1 cellular context compared by ENCODE assay signal in genomic region chr19:48899781-48900476, GRCh38.
TF ChIP-seq lines count a peak whose summit lies in the region.

NUCB1 (plus strand) TSS chr19:48900312; CDS start chr19:48900797, 485 bp downstream.

TF ChIP-seq in HepG2, 621 proteins besides CTCF, POLR2A, EP300 and RAD21 (continued from another document and continues in another):
- TF ChIP-seq, protein P1, sequence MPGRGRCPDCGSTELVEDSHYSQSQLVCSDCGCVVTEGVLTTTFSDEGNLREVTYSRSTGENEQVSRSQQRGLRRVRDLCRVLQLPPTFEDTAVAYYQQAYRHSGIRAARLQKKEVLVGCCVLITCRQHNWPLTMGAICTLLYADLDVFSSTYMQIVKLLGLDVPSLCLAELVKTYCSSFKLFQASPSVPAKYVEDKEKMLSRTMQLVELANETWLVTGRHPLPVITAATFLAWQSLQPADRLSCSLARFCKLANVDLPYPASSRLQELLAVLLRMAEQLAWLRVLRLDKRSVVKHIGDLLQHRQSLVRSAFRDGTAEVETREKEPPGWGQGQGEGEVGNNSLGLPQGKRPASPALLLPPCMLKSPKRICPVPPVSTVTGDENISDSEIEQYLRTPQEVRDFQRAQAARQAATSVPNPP (CRISPR knock-in tag; IDR thresholded peaks at IDR 0.05), result 0 out of 2 replicates have a peak, but pooled peaks have one; percentile 39
- TF ChIP-seq SIN3B (IDR thresholded peaks at IDR 0.05; ENCODE audit: low read length) (no peak), NFE2L1 (CRISPR knock-in tag; IDR thresholded peaks at IDR 0.05; ENCODE audit: borderline replicate concordance) (no peak), ZNF124 (CRISPR knock-in tag; IDR thresholded peaks at IDR 0.05) (peak; percentile 26; the same call in 1 of the 2 replicates), GPN1 (CRISPR knock-in tag; IDR thresholded peaks at IDR 0.05; ENCODE audit: borderline replicate concordance) (no peak), KLF16 (CRISPR knock-in tag; IDR thresholded peaks at IDR 0.05) (peak in 1 of 2 experiments; percentile 60; a peak in 1 of 4 replicates), IKZF5 (CRISPR knock-in tag; IDR thresholded peaks at IDR 0.05) (peak; percentile 37; the same call in 1 of the 2 replicates), ZMYM4 (CRISPR knock-in tag; IDR thresholded peaks at IDR 0.05) (no peak), ZNF333 (CRISPR knock-in tag; IDR thresholded peaks at IDR 0.05; ENCODE audit: borderline replicate concordance) (no peak), NRL (CRISPR knock-in tag; IDR thresholded peaks at IDR 0.05; ENCODE audit: borderline replicate concordance) (peak; percentile 58; the same call in 1 of the 2 replicates), ZBTB20 (CRISPR knock-in tag; IDR thresholded peaks at IDR 0.05; ENCODE audit: borderline replicate concordance, low read depth) (peak; percentile 68; the same call in 1 of the 2 replicates), TAF15 (IDR thresholded peaks at IDR 0.05; ENCODE audit: low read depth, low read length, poor library complexity, severe bottlenecking) (no peak), KAT8 (CRISPR knock-in tag; IDR thresholded peaks at IDR 0.05) (peak; percentile 81), HNF4A (CRISPR knock-in tag; IDR thresholded peaks at IDR 0.05) (peak; percentile 12), ZNF569 (CRISPR knock-in tag; IDR thresholded peaks at IDR 0.05; ENCODE audit: borderline replicate concordance) (0 out of 2 replicates have a peak, but pooled peaks have one; percentile 79), ZNF34 (CRISPR knock-in tag; IDR thresholded peaks at IDR 0.05; ENCODE audit: borderline replicate concordance) (0 out of 2 replicates have a peak, but pooled peaks have one; percentile 73), SOX6 (IDR thresholded peaks at IDR 0.05) (no peak), SOX6 (CRISPR knock-in tag; IDR thresholded peaks at IDR 0.05) (peak; percentile 41; the same call in 1 of the 2 replicates), ELF1 (CRISPR knock-in tag; IDR thresholded peaks at IDR 0.05) (peak; percentile 88), ARID2 (CRISPR knock-in tag; IDR thresholded peaks at IDR 0.05; ENCODE audit: borderline replicate concordance) (no peak), ZNF460 (CRISPR knock-in tag; IDR thresholded peaks at IDR 0.05; ENCODE audit: borderline replicate concordance) (no peak), PCBP2 (optimal IDR thresholded peaks at IDR 0.05; ENCODE audit: low read depth, low read length, poor library complexity, severe bottlenecking) (no peak), FOXK1 (CRISPR knock-in tag; IDR thresholded peaks at IDR 0.05; ENCODE audit: borderline replicate concordance, low read depth) (peak; percentile 10; the same call in 1 of the 2 replicates), ZBTB40 (IDR thresholded peaks at IDR 0.05) (no peak), ZBTB40 (CRISPR knock-in tag; IDR thresholded peaks at IDR 0.05) (peak; percentile 60), GTF3A (CRISPR knock-in tag; conservative IDR thresholded peaks at IDR 0.05) (0 out of 2 replicates have a peak, but pooled peaks have one; percentile 57), ZBTB39 (CRISPR knock-in tag; IDR thresholded peaks at IDR 0.05) (no peak), ZNF343 (CRISPR knock-in tag; IDR thresholded peaks at IDR 0.05) (0 out of 2 replicates have a peak, but pooled peaks have one; percentile 54), SMC3 (IDR thresholded peaks at IDR 0.05; ENCODE audit: low read length) (no peak), RERE (CRISPR knock-in tag; IDR thresholded peaks at IDR 0.05; ENCODE audit: low read depth) (0 out of 2 replicates have a peak, but pooled peaks have one; percentile 11), MEIS1 (CRISPR knock-in tag; IDR thresholded peaks at IDR 0.05; ENCODE audit: borderline replicate concordance) (peak; percentile 61; the same call in 1 of the 2 replicates), ZNF382 (CRISPR knock-in tag; IDR thresholded peaks at IDR 0.05; ENCODE audit: borderline replicate concordance) (no peak), ZNF7 (CRISPR knock-in tag; IDR thresholded peaks at IDR 0.05) (no peak), ZNF780A (CRISPR knock-in tag; IDR thresholded peaks at IDR 0.05) (no peak), ZSCAN29 (CRISPR knock-in tag; conservative IDR thresholded peaks at IDR 0.05) (0 out of 2 replicates have a peak, but pooled peaks have one; percentile 50), SP140L (CRISPR knock-in tag; IDR thresholded peaks at IDR 0.05; ENCODE audit: borderline replicate concordance) (0 out of 2 replicates have a peak, but pooled peaks have one; percentile 59), KAT7 (CRISPR knock-in tag; IDR thresholded peaks at IDR 0.05; ENCODE audit: borderline replicate concordance) (no peak), ZNF879 (CRISPR knock-in tag; IDR thresholded peaks at IDR 0.05) (no peak), MLXIP (CRISPR knock-in tag; IDR thresholded peaks at IDR 0.05; ENCODE audit: borderline replicate concordance) (no peak)
